7 cellular contexts compared by ENCODE assay signal in the genomic region with DNA sequence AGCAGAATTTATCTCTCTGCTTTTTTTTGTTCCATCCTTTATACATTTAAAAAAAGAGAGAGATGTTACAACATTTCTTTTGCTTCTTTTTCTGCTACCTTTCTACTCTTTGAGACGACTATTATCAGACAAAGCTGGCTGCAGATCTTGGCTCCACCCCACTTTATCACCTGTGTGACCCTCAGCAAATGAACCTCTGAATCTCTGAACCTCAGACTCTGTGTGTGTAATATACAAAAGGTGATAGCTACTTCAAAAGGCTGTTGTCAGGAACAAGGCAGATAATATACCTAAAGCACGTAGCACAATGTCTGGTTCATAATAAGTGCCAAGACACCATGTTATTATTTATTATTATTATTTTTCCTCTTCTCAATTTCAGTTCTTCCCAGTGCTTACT.
"Had no signal": no experiment of that assay in that cellular context is flagged by ENCODE, and none has a peak within 500 bp of the region (broad histone marks: within the 10 kb centered on the region; RNA-seq: fewer than 3 reads in every experiment).

No MANE protein-coding gene starts in this region.

- H3K4me3 ChIP-seq: GM23248, K562 had no signal

- H3K4me3 Mint-ChIP-seq: H9 had no signal

- H2AFZ ChIP-seq: GM23248 had no signal

- H3K27ac ChIP-seq: GM23248 had no signal

- H3K27ac Mint-ChIP-seq: H9 had no signal

- ATAC-seq: K562 had no signal

- DNase-seq: GM23248, H9, HCEC 1CT, IMR-90 had no signal

- H3K9me3 Mint-ChIP-seq: H9 had no signal

- FAIRE-seq: H1, HTR-8/SVneo, K562 had no signal
